Comparison of ENCODE assay signal across 9 cellular contexts in the genomic region with DNA sequence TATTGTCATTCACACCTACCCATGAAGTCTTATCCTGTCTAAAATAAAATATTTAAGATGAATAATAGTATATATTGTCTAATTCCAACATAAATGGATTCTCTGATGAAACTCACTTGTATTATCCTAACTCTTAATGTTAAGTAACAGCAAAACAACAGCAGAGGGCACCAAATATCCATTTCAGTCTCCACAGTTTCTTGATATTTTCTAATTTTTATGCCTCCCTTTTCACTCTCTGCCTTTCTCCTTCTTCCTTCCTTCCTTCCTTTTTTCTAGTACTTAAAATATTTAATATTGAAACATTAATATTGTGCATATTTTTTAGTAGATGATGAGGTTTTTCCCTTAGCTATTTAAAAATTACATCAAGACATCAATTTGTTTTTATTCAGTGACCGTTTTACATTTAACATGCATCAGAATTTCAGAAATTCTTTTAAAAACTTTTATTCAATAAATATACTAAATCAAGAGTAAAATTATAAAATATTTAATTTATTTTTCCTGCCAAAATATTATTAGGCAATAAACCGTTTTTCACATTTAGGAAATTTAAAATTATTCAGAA.
DNase-seq lines count a peak whose midpoint lies in the region; ATAC-seq and TF ChIP-seq lines count a peak whose summit lies in the region.
"Had no signal": no experiment of that assay in that cellular context is flagged by ENCODE, and none has a peak within 500 bp of the region (broad histone marks: within the 10 kb centered on the region; RNA-seq: fewer than 3 reads in every experiment).

No MANE protein-coding gene starts in this region.

- H3T11ph ChIP-seq in H9 (ENCODE audit: low read length): no peak overlapping the region

- H3K79me1 ChIP-seq in H9 (ENCODE audit: insufficient read depth, low read depth, low read length, poor library complexity, severe bottlenecking): no peaks in the 10 kb centered on the region

- no peak overlapping the region for H2BK20ac ChIP-seq in H9 (ENCODE audit: low read depth, low read length, poor library complexity, severe bottlenecking)

- no peak overlapping the region for H4K91ac ChIP-seq in H9 (ENCODE audit: insufficient read length, low read depth, low read length)

- H3K27me3 ChIP-seq in H9 (ENCODE audit: insufficient read depth, low read length): no peaks in the 10 kb centered on the region
- H3K27me3 ChIP-seq in mammary epithelial cell (ENCODE audit: insufficient read depth, low read length): no peaks in the 10 kb centered on the region
- no peaks in the 10 kb centered on the region for H3K27me3 ChIP-seq in lung (ENCODE audit: control insufficient read depth, insufficient read depth)

- H3K27ac ChIP-seq in H9 (ENCODE audit: insufficient read length, low read depth, low read length) (no peak overlapping the region), mammary epithelial cell (ENCODE audit: insufficient read depth, low read depth, low read length) (no peak overlapping the region), lung (ENCODE audit: low read depth in 1 of 2, low read length in 1 of 2) (no peak overlapping the region)
- H3K27ac ChIP-seq: epithelial cell of prostate had no signal

- H3K4me3 Mint-ChIP-seq in H9: no peak overlapping the region

- no peak overlapping the region for H2AK5ac ChIP-seq in H9 (ENCODE audit: insufficient read length, low read length)

- no peak overlapping the region for H2BK15ac ChIP-seq in H9 (ENCODE audit: low read depth, low read length)

- TF ChIP-seq CTCF in AG09319 (IDR thresholded peaks at IDR 0.05; ENCODE audit: low read depth, low read length) (peak; percentile 56), H9 (conservative IDR thresholded peaks at IDR 0.05) (peak; percentile 85), mammary epithelial cell (conservative IDR thresholded peaks at IDR 0.05 in 1 of 2, IDR thresholded peaks at IDR 0.05 in 1 of 2; ENCODE audit: extremely low read depth in 1 of 2, insufficient read depth in 1 of 2, low read depth in 1 of 2, low read length in 2 of 2) (peak; percentile 45 to 57), lung (IDR thresholded peaks at IDR 0.05; ENCODE audit: control extremely low read depth, extremely low read depth) (peak; percentile 27), lower leg skin (IDR thresholded peaks at IDR 0.05) (no peak)

- no peak overlapping the region for H3K23ac ChIP-seq in H9 (ENCODE audit: insufficient read length, low read depth, low read length)

- H3K79me2 ChIP-seq in H9 (ENCODE audit: insufficient read depth, low read length): no peaks in the 10 kb centered on the region
- no peaks in the 10 kb centered on the region for H3K79me2 ChIP-seq in mammary epithelial cell (ENCODE audit: insufficient read depth, low read length)

- no peak overlapping the region for H4K8ac ChIP-seq in H9 (replicated peaks; ENCODE audit: insufficient read length, low read depth, low read length)

- in situ Hi-C loops in mammary epithelial cell (cut with MboI; ENCODE audit: low sequenced_read_pairs in 2 of 2): no loop called here

- H3K9me3 Mint-ChIP-seq in H9: no peaks in the 10 kb centered on the region

- H3K27ac Mint-ChIP-seq in H9: no peak overlapping the region

- BruUV-seq in mammary epithelial cell (replicated peaks; lab: Mats Ljungman, UMichigan): no TSS peak

- H3K27me3 Mint-ChIP-seq in H9 (ENCODE audit: low read depth): no peaks in the 10 kb centered on the region

- H3K23me2 ChIP-seq in H9 (ENCODE audit: insufficient read length, low read depth, low read length, poor library complexity, severe bottlenecking): no peaks in the 10 kb centered on the region

- H2AFZ ChIP-seq in H9 (ENCODE audit: low read length) (no peak overlapping the region), mammary epithelial cell (ENCODE audit: low read depth, low read length) (no peak overlapping the region)

- no peak overlapping the region for H2BK120ac ChIP-seq in H9 (ENCODE audit: low read depth, low read length, poor library complexity, severe bottlenecking)

- H3K4ac ChIP-seq in H9 (ENCODE audit: low read depth, low read length): no peak overlapping the region

- dilution Hi-C loops in mammary epithelial cell (cut with HindIII; ENCODE audit: low sequenced_read_pairs): no loop called here

- H3K36me3 ChIP-seq in mammary epithelial cell (ENCODE audit: insufficient read depth, low read length) (no peaks in the 10 kb centered on the region), lung (ENCODE audit: control insufficient read depth in 2 of 2, insufficient read depth in 2 of 2, low read length in 2 of 2) (peaks cover 2 to 5% of the 10 kb centered on the region in 2 donors)

- CTCF ChIA-PET in mammary epithelial cell (lab: Charles Lee; ENCODE audit: low non-redundant PET): interaction anchor here (0.9 kb wide), 1 partner anchor 813 kb away, joined by 10 read pairs; no protein-coding TSS in a partner anchor

- no peak overlapping the region for H2BK12ac ChIP-seq in H9 (ENCODE audit: insufficient read length, low read depth, low read length)

- no peaks in the 10 kb centered on the region for H4K20me1 ChIP-seq in H9 (ENCODE audit: control insufficient read depth, insufficient read depth, insufficient read length)
- no peaks in the 10 kb centered on the region for H4K20me1 ChIP-seq in mammary epithelial cell (ENCODE audit: insufficient read depth, low read length)

- H3K4me1 ChIP-seq in H9 (ENCODE audit: insufficient read depth, low read length): no peaks in the 10 kb centered on the region
- H3K4me1 ChIP-seq in mammary epithelial cell (ENCODE audit: insufficient read depth, low read length): no peaks in the 10 kb centered on the region
- H3K4me1 ChIP-seq in lung (ENCODE audit: control insufficient read depth in 2 of 2, insufficient read depth in 2 of 2, low read length in 2 of 2): peaks cover 0 to 10% of the 10 kb centered on the region in 2 donors

- H2BK5ac ChIP-seq in H9 (ENCODE audit: insufficient read length, low read length): no peak overlapping the region

- DNase-seq in AG09319 (ENCODE audit: extremely low read depth, low read depth): peak; percentile 18
- DNase-seq in H9: no peak
- peak; percentile 51 for DNase-seq in NCI-H526 treated with DMSO at 0.1 percent for 48 hours (lab: John Stamatoyannopoulos, UW)
- peak; percentile 4 for DNase-seq in mammary epithelial cell
- DNase-seq in lung (ENCODE audit: low spot score): no peak
- DNase-seq in lower leg skin (ENCODE audit: low spot score in 2 of 2): no peak

- H3K18ac ChIP-seq in H9 (ENCODE audit: insufficient read length, low read depth, low read length): no peak overlapping the region

- no peak for TF ChIP-seq POLR2A in lower leg skin (IDR thresholded peaks at IDR 0.05)

- H3K36me3 Mint-ChIP-seq in H9 (ENCODE audit: insufficient read depth in 1 of 3, low read depth in 3 of 3): no peaks in the 10 kb centered on the region

- H3K56ac ChIP-seq in H9 (ENCODE audit: insufficient read length, low read depth, low read length): no peak overlapping the region

- no peak overlapping the region for H3K14ac ChIP-seq in H9 (ENCODE audit: insufficient read depth, low read length)

- H3K4me2 ChIP-seq in H9 (ENCODE audit: insufficient read depth, insufficient read length, low read length) (no peak overlapping the region), mammary epithelial cell (ENCODE audit: insufficient read depth, low read depth, low read length) (no peak overlapping the region)

- intact Hi-C loops in mammary epithelial cell (cut with micrococcal nuclease): loop anchor here (1.0 to 2.0 kb wide), 3 partner anchors 690 to 814 kb away; no protein-coding TSS in a partner anchor
- intact Hi-C loops in lower leg skin (cut with DNase I; ENCODE audit: low total_unique reads): no loop called here

- 100% methylated on average over 1 of the region's 2 CpGs for WGBS in H9 (ENCODE audit: extremely low coverage, insufficient read length, low lambda C conversion rate)
- 94% methylated on average over 2 of the region's 2 CpGs for WGBS in mammary epithelial cell (ENCODE audit: low coverage, missing lambda C conversion rate)
- WGBS in lung, 2 donors: 49 to 79% methylated on average over 2 of the region's 2 CpGs
- 49 to 72% methylated on average over 2 of the region's 2 CpGs for WGBS in lower leg skin, 2 donors

- H3K4me1 Mint-ChIP-seq in H9: no peaks in the 10 kb centered on the region

- ATAC-seq in lung (ENCODE audit: insufficient read depth, low FRiP score) (no peak), HG03025 (IDR thresholded peaks at IDR 0.05; ENCODE audit: low FRiP score, unreplicated experiment) (no peak), HG02678 (IDR thresholded peaks at IDR 0.05; ENCODE audit: unreplicated experiment) (no peak)

- H4K5ac ChIP-seq in H9 (ENCODE audit: insufficient read length, low read depth, low read length): no peak overlapping the region

- H3K4me3 ChIP-seq in mammary epithelial cell (replicated peaks in 1 of 3; ENCODE audit: insufficient read depth in 1 of 3, low read depth in 2 of 3, low read length in 3 of 3) (no peak overlapping the region), lung (no peak overlapping the region), lower leg skin (ENCODE audit: low read depth, poor library complexity, severe bottlenecking) (no peak overlapping the region)

- H3K9me3 ChIP-seq in H9 (ENCODE audit: control insufficient read depth, low read depth, low read length) (no peaks in the 10 kb centered on the region), mammary epithelial cell (replicated peaks; ENCODE audit: insufficient read depth, low read length) (no peaks in the 10 kb centered on the region), lung (ENCODE audit: control insufficient read depth in 2 of 2, insufficient read depth in 1 of 2, low read length in 1 of 2) (no peaks in the 10 kb centered on the region)

- H3K9ac ChIP-seq in H9 (ENCODE audit: extremely low read depth, insufficient read length, low read length) (no peak overlapping the region), mammary epithelial cell (ENCODE audit: insufficient read depth, low read length) (no peak overlapping the region)

Comparison
In these comparisons a context has a peak if more than half of its experiments do, and no peak if none do; other contexts are left out.
1. DNase-seq: peak in AG09319 (single experiment), NCI-H526 treated with DMSO at 0.1 percent for 48 hours (single experiment) and mammary epithelial cell (single experiment); none in H9 (single experiment), lung (single experiment) and lower leg skin (0 of 2).
2. CTCF ChIP-seq: peak in AG09319 (single experiment), H9 (single experiment), mammary epithelial cell (2 of 2) and lung (single experiment); none in lower leg skin (0 of 3).